Comparison of ENCODE assay signal across 8 cellular contexts in genomic region chr22:18077639-18078328, GRCh38. TPM values are rescaled to one million over a fixed set of nuclear protein-coding genes. Genes with fewer than 3 reads are reported as not detected.
A peak's percentile ranks its signal among the peaks of the same experiment; 100 is the strongest.
DNase-seq lines count a peak whose midpoint lies in the region; ATAC-seq and TF ChIP-seq lines count a peak whose summit lies in the region.

Gene PEX26 (plus strand): TSS chr22:18077990. CDS start chr22:18078377, 387 bp downstream.

- H3K9ac ChIP-seq in ES-I3 (ENCODE audit: low read depth, low read length) (peak within 1 kb of the TSS; percentile 72), H9 (ENCODE audit: extremely low read depth, insufficient read length, low read length) (peak within 1 kb of the TSS; percentile 86), MM.1S (ENCODE audit: low read length) (peak within 1 kb of the TSS; percentile 97), subcutaneous abdominal adipose tissue (ENCODE audit: low read length in 5 of 5) (peak within 1 kb of the TSS; percentile 85 to 99 (median 96))

- peaks cover 5% of the 10 kb centered on the region for H3K23me2 ChIP-seq in H9 (ENCODE audit: insufficient read length, low read depth, low read length, poor library complexity, severe bottlenecking)

- H3K36me3 ChIP-seq in ES-I3 (ENCODE audit: insufficient read depth, low read length) (peaks cover 8% of the 10 kb centered on the region; the same call in 1 of the 2 replicates), MM.1S (replicated peaks; ENCODE audit: insufficient read depth, low read length) (no peaks in the 10 kb centered on the region), SJCRH30 (peaks cover 11% of the 10 kb centered on the region), neuron (ENCODE audit: insufficient read depth, low read length) (peaks cover 32% of the 10 kb centered on the region), subcutaneous abdominal adipose tissue (ENCODE audit: control insufficient read depth in 5 of 5, insufficient read depth in 5 of 5, low read length in 5 of 5) (peaks cover 15 to 30% (median 24%) of the 10 kb centered on the region in 5 donors)

- no peaks in the 10 kb centered on the region for H3K79me2 ChIP-seq in H9 (ENCODE audit: insufficient read depth, low read length)
- peaks cover 57% of the 10 kb centered on the region for H3K79me2 ChIP-seq in MM.1S (ENCODE audit: low read length)

- H4K8ac ChIP-seq in H9 (replicated peaks; ENCODE audit: insufficient read length, low read depth, low read length), result no peak within 1 kb of the TSS

- no peak within 1 kb of the TSS for H2AK5ac ChIP-seq in H9 (ENCODE audit: insufficient read length, low read length)

- TF ChIP-seq CTCF in H9 (conservative IDR thresholded peaks at IDR 0.05) (no peak), MM.1S (IDR thresholded peaks at IDR 0.05; ENCODE audit: low read length) (no peak), foreskin keratinocyte (conservative IDR thresholded peaks at IDR 0.05) (no peak)

- H2BK120ac ChIP-seq in H9 (ENCODE audit: low read depth, low read length, poor library complexity, severe bottlenecking), result no peak within 1 kb of the TSS

- H2BK20ac ChIP-seq in H9 (ENCODE audit: low read depth, low read length, poor library complexity, severe bottlenecking), result no peak within 1 kb of the TSS

- H3K9me3 Mint-ChIP-seq in H9, result no peaks in the 10 kb centered on the region

- H2BK5ac ChIP-seq in H9 (ENCODE audit: insufficient read length, low read length), result no peak within 1 kb of the TSS

- H4K91ac ChIP-seq in H9 (ENCODE audit: insufficient read length, low read depth, low read length), result no peak within 1 kb of the TSS

- no peak within 1 kb of the TSS for H2BK12ac ChIP-seq in H9 (ENCODE audit: insufficient read length, low read depth, low read length)

- DNase-seq in H9 (peak; percentile 95), MM.1S (peak; percentile 97), SJCRH30 (peak; percentile 94 to 96), foreskin keratinocyte (peak; percentile 83 to 88)
- DNase-seq in activated naive CD4-positive, alpha-beta T cell (lab: John Stamatoyannopoulos, UW), result peak; percentile 78 to 90 (median 87)

- H3K4me1 ChIP-seq in ES-I3 (ENCODE audit: insufficient read depth, low read length) (no peaks in the 10 kb centered on the region; the same call in 1 of the 2 replicates), H9 (ENCODE audit: insufficient read depth, low read length) (no peaks in the 10 kb centered on the region), MM.1S (ENCODE audit: low read length) (peaks cover 8% of the 10 kb centered on the region; the same call in 1 of the 2 replicates), SJCRH30 (peaks cover 8% of the 10 kb centered on the region), foreskin keratinocyte (peaks cover 9% of the 10 kb centered on the region), neuron (ENCODE audit: insufficient read depth, low read length) (peaks cover 22% of the 10 kb centered on the region), subcutaneous abdominal adipose tissue (ENCODE audit: control insufficient read depth in 5 of 5, insufficient read depth in 5 of 5, low read length in 5 of 5) (peaks cover 9 to 40% (median 37%) of the 10 kb centered on the region in 5 donors)

- H3K4me2 ChIP-seq in H9 (ENCODE audit: insufficient read depth, insufficient read length, low read length), result peak within 1 kb of the TSS; percentile 92
- H3K4me2 ChIP-seq in MM.1S (ENCODE audit: low read depth, low read length), result peak within 1 kb of the TSS; percentile 91

- H3K27me3 Mint-ChIP-seq in H9 (ENCODE audit: low read depth), result 0 out of 2 replicates have a peak, but pooled peaks cover 2% of the 10 kb centered on the region

- peaks cover 15 to 17% of the 10 kb centered on the region in 2 experiments for H3K4me1 Mint-ChIP-seq in H9

- H2BK15ac ChIP-seq in H9 (ENCODE audit: low read depth, low read length), result no peak within 1 kb of the TSS

- H3K4me3 ChIP-seq in MM.1S (ENCODE audit: low read length) (peak within 1 kb of the TSS; percentile 96), SJCRH30 (peak within 1 kb of the TSS; percentile 95), neuron (ENCODE audit: low read length) (peak within 1 kb of the TSS; percentile 88), subcutaneous abdominal adipose tissue (ENCODE audit: low read depth in 1 of 5, low read length in 5 of 5) (peak within 1 kb of the TSS; percentile 91 to 99 (median 97))

- H2AFZ ChIP-seq in H9 (ENCODE audit: low read length) (no peak within 1 kb of the TSS), MM.1S (ENCODE audit: low read length) (peak within 1 kb of the TSS; percentile 92), neuron (ENCODE audit: low read depth, low read length) (peak within 1 kb of the TSS; percentile 59)

- no peak within 1 kb of the TSS for H4K5ac ChIP-seq in H9 (ENCODE audit: insufficient read length, low read depth, low read length)

- H3K36me3 Mint-ChIP-seq in H9 (ENCODE audit: insufficient read depth in 1 of 3, low read depth in 3 of 3), result peaks cover 23 to 35% (median 34%) of the 10 kb centered on the region in 3 experiments

- peaks cover 6% of the 10 kb centered on the region; the same call in 1 of the 2 replicates for H3F3A ChIP-seq in MM.1S (ENCODE audit: insufficient read depth, low read length)

- H3K18ac ChIP-seq in H9 (ENCODE audit: insufficient read length, low read depth, low read length), result peak within 1 kb of the TSS; percentile 37

- no peak within 1 kb of the TSS for H3K4ac ChIP-seq in H9 (ENCODE audit: low read depth, low read length)

- no peak within 1 kb of the TSS for H3K23ac ChIP-seq in H9 (ENCODE audit: insufficient read length, low read depth, low read length)

- H4K20me1 ChIP-seq in H9 (ENCODE audit: control insufficient read depth, insufficient read depth, insufficient read length) (peaks cover 2% of the 10 kb centered on the region), MM.1S (ENCODE audit: insufficient read depth, low read length) (no peaks in the 10 kb centered on the region)

- H3K27ac Mint-ChIP-seq in H9, result peak within 1 kb of the TSS; percentile 56 to 98 (median 93); a peak in 6 of 7 replicates

- no peak within 1 kb of the TSS for H3K56ac ChIP-seq in H9 (ENCODE audit: insufficient read length, low read depth, low read length)

- no peak within 1 kb of the TSS for H3T11ph ChIP-seq in H9 (ENCODE audit: low read length)

- WGBS in H9 (ENCODE audit: extremely low coverage, insufficient read length, low lambda C conversion rate), result no CpG with 5 or more reads among the region's 50 CpGs

- no peaks in the 10 kb centered on the region for H3K9me2 ChIP-seq in MM.1S (replicated peaks; ENCODE audit: insufficient read depth, low read length)

- H3K27me3 ChIP-seq in H9 (ENCODE audit: insufficient read depth, low read length) (no peaks in the 10 kb centered on the region), MM.1S (replicated peaks; ENCODE audit: insufficient read depth, low read length) (no peaks in the 10 kb centered on the region), SJCRH30 (no peaks in the 10 kb centered on the region), foreskin keratinocyte (no peaks in the 10 kb centered on the region), neuron (ENCODE audit: insufficient read depth, low read length) (no peaks in the 10 kb centered on the region), subcutaneous abdominal adipose tissue (ENCODE audit: control insufficient read depth in 5 of 5, insufficient read depth in 4 of 5, low read length in 5 of 5) (no peaks in the 10 kb centered on the region)

- H3K9me3 ChIP-seq in ES-I3 (ENCODE audit: control insufficient read depth, insufficient read depth, low read length) (no peaks in the 10 kb centered on the region), H9 (ENCODE audit: control insufficient read depth, low read depth, low read length) (no peaks in the 10 kb centered on the region), MM.1S (replicated peaks; ENCODE audit: insufficient read depth, low read length) (no peaks in the 10 kb centered on the region), SJCRH30 (replicated peaks) (no peaks in the 10 kb centered on the region), neuron (ENCODE audit: low read length) (peaks cover 1% of the 10 kb centered on the region), subcutaneous abdominal adipose tissue (ENCODE audit: control insufficient read depth in 5 of 5, low read length in 5 of 5) (no peaks in the 10 kb centered on the region)

- peak within 1 kb of the TSS; percentile 28 for H3K14ac ChIP-seq in H9 (ENCODE audit: insufficient read depth, low read length)

- H3K27ac ChIP-seq in H9 (ENCODE audit: insufficient read length, low read depth, low read length), result no peak within 1 kb of the TSS
- H3K27ac ChIP-seq in MM.1S (ENCODE audit: low read length), result peak within 1 kb of the TSS; percentile 56; the same call in 1 of the 2 replicates
- peak within 1 kb of the TSS; percentile 54 for H3K27ac ChIP-seq in SJCRH30
- H3K27ac ChIP-seq in foreskin keratinocyte, result peak within 1 kb of the TSS; percentile 46
- H3K27ac ChIP-seq in subcutaneous abdominal adipose tissue (ENCODE audit: low read depth, low read length), result peak within 1 kb of the TSS; percentile 71

- ATAC-seq in foreskin keratinocyte, result peak; percentile 95

- H3K4me3 Mint-ChIP-seq in H9, result peak within 1 kb of the TSS; percentile 96 to 97

- H3K79me1 ChIP-seq in H9 (ENCODE audit: insufficient read depth, low read depth, low read length, poor library complexity, severe bottlenecking), result no peaks in the 10 kb centered on the region

RNA-seq across cellular contexts. Expression of gene PEX26, which starts in this region (rescaled TPM):
- total RNA-seq in H9 (2021) (35.4 and 37.0 TPM in 2 replicates), foreskin keratinocyte (25.7 and 29.1 TPM in 2 replicates)
- total RNA-seq in SJCRH30 (2014; rRNA removed; shearing (Covaris generic)), result 14.4 and 16.4 TPM in 2 replicates
- polyA plus RNA-seq in foreskin keratinocyte, result 10.7 and 11.5 TPM in 2 replicates
